ENCODE assay signal across 8 cellular contexts in genomic region chr6:125749112-125749863, GRCh38. TPM values are rescaled to one million over a fixed set of nuclear protein-coding genes. Genes with fewer than 3 reads are reported as not detected.
DNase-seq lines count a peak whose midpoint lies in the region; ATAC-seq and TF ChIP-seq lines count a peak whose summit lies in the region.

Gene HEY2 (plus strand): TSS chr6:125749632. CDS start chr6:125749777, 145 bp downstream.

- peak within 1 kb of the TSS; percentile 74 for H2AFZ ChIP-seq in fibroblast of lung (ENCODE audit: low read length)

- CTCF ChIA-PET in naive thymus-derived CD4-positive, alpha-beta T cell (lab: Charles Lee) = interaction anchor here (1.0 to 1.5 kb wide), 2 partner anchors 31 to 435 kb away, joined by 4 to 5 read pairs; no protein-coding TSS in a partner anchor

- H3K27ac ChIP-seq in HUES64 (ENCODE audit: low read depth, low read length) (no peak within 1 kb of the TSS; the same call in 1 of the 2 replicates), fibroblast of lung (ENCODE audit: insufficient read depth, low read length) (no peak within 1 kb of the TSS)
- H3K27ac ChIP-seq in naive thymus-derived CD4-positive, alpha-beta T cell (ENCODE audit: low read depth, low read length) = peak within 1 kb of the TSS; percentile 45

- H3K36me3 ChIP-seq in HUES64 (ENCODE audit: insufficient read depth, low read length) = peaks cover 1% of the 10 kb centered on the region; the same call in 1 of the 2 replicates
- no peaks in the 10 kb centered on the region for H3K36me3 ChIP-seq in fibroblast of lung (ENCODE audit: control insufficient read depth, insufficient read depth, low read length)
- H3K36me3 ChIP-seq in naive thymus-derived CD4-positive, alpha-beta T cell (ENCODE audit: control insufficient read depth in 2 of 3, insufficient read depth in 3 of 3, low read length in 3 of 3) = no peaks in the 10 kb centered on the region

- H3K4me3 Mint-ChIP-seq in activated T-helper 2 cell treated with anti-CD3 and anti-CD28 coated beads, Interferon-gamma antibody, Interleukin-2, Interleukin-4, amounts not matched to agents 10 μg/mL and 5 μg/mL and 100 μg/mL, durations not matched to agents 14 hours and 24 hours and 36 hours (ENCODE audit: low read depth) = peak within 1 kb of the TSS; percentile 84
- H3K4me3 Mint-ChIP-seq in naive thymus-derived CD4-positive, alpha-beta T cell = peak within 1 kb of the TSS; percentile 86 to 99 (median 93)

- peak; percentile 76 for ATAC-seq in GM21526 (IDR thresholded peaks at IDR 0.05; ENCODE audit: low FRiP score, unreplicated experiment)
- peak; percentile 93 for ATAC-seq in naive thymus-derived CD4-positive, alpha-beta T cell

- H3K4me3 ChIP-seq in HUES64 (ENCODE audit: low read length) (peak within 1 kb of the TSS; percentile 82), fibroblast of lung (replicated peaks in 1 of 4; ENCODE audit: control extremely low read depth in 1 of 4, insufficient read depth in 1 of 4, low read depth in 3 of 4, low read length in 4 of 4) (peak within 1 kb of the TSS; percentile 60 to 70 (median 62))
- peak within 1 kb of the TSS; percentile 72 for H3K4me3 ChIP-seq in naive thymus-derived CD4-positive, alpha-beta T cell (ENCODE audit: low read length)

- H3K9ac ChIP-seq in HUES64 (ENCODE audit: low read depth, low read length) (peak within 1 kb of the TSS; percentile 43), fibroblast of lung (ENCODE audit: insufficient read depth, low read length) (no peak within 1 kb of the TSS)

- H3K4me1 ChIP-seq in HUES64 (ENCODE audit: insufficient read depth, low read length) (peaks cover 63% of the 10 kb centered on the region), fibroblast of lung (ENCODE audit: control insufficient read depth, extremely low read depth, insufficient read depth, low read length) (peaks cover 10% of the 10 kb centered on the region)
- H3K4me1 ChIP-seq in naive thymus-derived CD4-positive, alpha-beta T cell (ENCODE audit: control insufficient read depth in 2 of 2, insufficient read depth in 2 of 2, low read length in 2 of 2) = peaks cover 24 to 34% of the 10 kb centered on the region in 2 donors

- intact Hi-C loops in activated T-helper 2 cell treated with anti-CD3 and anti-CD28 coated beads, Interferon-gamma antibody, Interleukin-2, Interleukin-4, amounts not matched to agents 10 μg/mL and 5 μg/mL and 100 μg/mL, durations not matched to agents 14 hours and 24 hours and 36 hours (cut with micrococcal nuclease) = loop anchor here (5.0 kb wide), 1 partner anchor 597 kb away; the partner anchor contains the start of gene TPD52L1
- intact Hi-C loops in naive thymus-derived CD4-positive, alpha-beta T cell (cut with micrococcal nuclease) = loop anchor here (1.0 to 10.0 kb wide), 10 partner anchors 31 to 1768 kb away; partner anchors contain the start of genes MTCL3 (in 2 of the 2), ECHDC1 (in 1 of the 2), HDDC2 (in 1 of the 2) and HINT3 (in 1 of the 2)

- H3K27me3 Mint-ChIP-seq in activated T-helper 2 cell treated with anti-CD3 and anti-CD28 coated beads, Interferon-gamma antibody, Interleukin-2, Interleukin-4, amounts not matched to agents 10 μg/mL and 5 μg/mL and 100 μg/mL, durations not matched to agents 14 hours and 24 hours and 36 hours (ENCODE audit: low read depth) = peaks cover 79% of the 10 kb centered on the region
- H3K27me3 Mint-ChIP-seq in naive thymus-derived CD4-positive, alpha-beta T cell = peaks cover 19 to 82% (median 55%) of the 10 kb centered on the region in 5 donors

- no peaks in the 10 kb centered on the region for H4K20me1 ChIP-seq in fibroblast of lung (ENCODE audit: control insufficient read depth, extremely low read depth, insufficient read depth, low read length)

- peaks cover 29% of the 10 kb centered on the region for H3K4me1 Mint-ChIP-seq in activated T-helper 2 cell treated with anti-CD3 and anti-CD28 coated beads, Interferon-gamma antibody, Interleukin-2, Interleukin-4, amounts not matched to agents 10 μg/mL and 5 μg/mL and 100 μg/mL, durations not matched to agents 14 hours and 24 hours and 36 hours (ENCODE audit: low read depth)
- H3K4me1 Mint-ChIP-seq in naive thymus-derived CD4-positive, alpha-beta T cell = peaks cover 26 to 50% (median 35%) of the 10 kb centered on the region in 7 donors

- no peaks in the 10 kb centered on the region for H3K36me3 Mint-ChIP-seq in activated T-helper 2 cell treated with anti-CD3 and anti-CD28 coated beads, Interferon-gamma antibody, Interleukin-2, Interleukin-4, amounts not matched to agents 10 μg/mL and 5 μg/mL and 100 μg/mL, durations not matched to agents 14 hours and 24 hours and 36 hours (ENCODE audit: low read depth)
- H3K36me3 Mint-ChIP-seq in naive thymus-derived CD4-positive, alpha-beta T cell = no peaks in the 10 kb centered on the region

- H3K9me3 ChIP-seq in HUES64 (ENCODE audit: insufficient read depth, low read depth, low read length) (no peaks in the 10 kb centered on the region), fibroblast of lung (ENCODE audit: control insufficient read depth, insufficient read depth, low read depth, low read length) (no peaks in the 10 kb centered on the region)
- no peaks in the 10 kb centered on the region for H3K9me3 ChIP-seq in naive thymus-derived CD4-positive, alpha-beta T cell (ENCODE audit: control insufficient read depth in 2 of 3, low read length in 3 of 3)

- no peaks in the 10 kb centered on the region for H3K79me2 ChIP-seq in fibroblast of lung (ENCODE audit: control insufficient read depth, insufficient read depth, low read length)

- WGBS in HUES64 = under 1% methylated on average over 103 of the region's 103 CpGs

- H3K4me2 ChIP-seq in fibroblast of lung (ENCODE audit: extremely low read depth, insufficient read depth, low read length) = peak within 1 kb of the TSS; percentile 81

- H3K9me3 Mint-ChIP-seq in activated T-helper 2 cell treated with anti-CD3 and anti-CD28 coated beads, Interferon-gamma antibody, Interleukin-2, Interleukin-4, amounts not matched to agents 10 μg/mL and 5 μg/mL and 100 μg/mL, durations not matched to agents 14 hours and 24 hours and 36 hours = no peaks in the 10 kb centered on the region
- peaks cover 0 to 2% (median 0%) of the 10 kb centered on the region in 11 donors for H3K9me3 Mint-ChIP-seq in naive thymus-derived CD4-positive, alpha-beta T cell

- H3K27ac Mint-ChIP-seq in activated T-helper 2 cell treated with anti-CD3 and anti-CD28 coated beads, Interferon-gamma antibody, Interleukin-2, Interleukin-4, amounts not matched to agents 10 μg/mL and 5 μg/mL and 100 μg/mL, durations not matched to agents 14 hours and 24 hours and 36 hours = no peak within 1 kb of the TSS
- H3K27ac Mint-ChIP-seq in naive thymus-derived CD4-positive, alpha-beta T cell = peak within 1 kb of the TSS in 8 of 9 donors; percentile 41 to 94 (median 68)

- peak; percentile 98 for DNase-seq in DMS 273 (lab: John Stamatoyannopoulos, UW; ENCODE audit: unreplicated experiment)
- peak; percentile 81 for DNase-seq in activated T-helper 2 cell treated with anti-CD3 and anti-CD28 coated beads, Interferon-gamma antibody, Interleukin-2, Interleukin-4, amounts not matched to agents 10 μg/mL and 5 μg/mL and 100 μg/mL, durations not matched to agents 14 hours and 24 hours and 36 hours (ENCODE audit: low spot score)
- DNase-seq in fibroblast of lung (ENCODE audit: low read depth in 2 of 2) = peak; percentile 78 to 83
- DNase-seq in naive thymus-derived CD4-positive, alpha-beta T cell = peak; percentile 63 to 92 (median 69)
- DNase-seq in stimulated activated CD8-positive, alpha-beta memory T cell treated with anti-CD3 and anti-CD28 coated beads, Interleukin-7, amount 100 ng/mL, for 48 hours (ENCODE audit: extremely low read depth in 1 of 2, low read depth in 1 of 2) = peak; percentile 79 to 81

- POLR2A ChIA-PET in naive thymus-derived CD4-positive, alpha-beta T cell (lab: Charles Lee) = interaction anchor here (2.4 to 3.0 kb wide), 2 partner anchors 41 to 446 kb away, joined by 9 to 17 read pairs; partner anchors contain the start of genes HDDC2 and NCOA7

- TF ChIP-seq CTCF in fibroblast of lung (conservative IDR thresholded peaks at IDR 0.05 in 1 of 2, IDR thresholded peaks at IDR 0.05 in 1 of 2; ENCODE audit: low read depth in 1 of 2, low read length in 2 of 2) = no peak

- H3K27me3 ChIP-seq in HUES64 (ENCODE audit: insufficient read depth, low read length) (peaks cover 74% of the 10 kb centered on the region), fibroblast of lung (ENCODE audit: control insufficient read depth, insufficient read depth, low read length) (peaks cover 48% of the 10 kb centered on the region)
- peaks cover 14 to 19% of the 10 kb centered on the region in 2 donors for H3K27me3 ChIP-seq in naive thymus-derived CD4-positive, alpha-beta T cell (ENCODE audit: control insufficient read depth in 2 of 2, insufficient read depth in 2 of 2, low read length in 2 of 2)

TF ChIP-seq in PFSK-1, 5 proteins besides CTCF, POLR2A, EP300 and RAD21 (continues in another document):
- 0 out of 2 replicates have a peak, but pooled peaks have one; percentile 15 for TF ChIP-seq TAF1 (IDR thresholded peaks at IDR 0.05; ENCODE audit: borderline replicate concordance, insufficient read depth, low read length)

RNA-seq across cellular contexts. Expression of gene HEY2, which starts in this region (rescaled TPM):
- 4.9 TPM for polyA plus RNA-seq in HUES64 (2013, experiment 1 of 2)
- 5.7 TPM for polyA plus RNA-seq in HUES64 (2013, experiment 2 of 2)
- polyA plus RNA-seq in PFSK-1 (2012; ENCODE audit: insufficient read length, low read depth) = 10.6 TPM
- not detected in 2 replicates for total RNA-seq in activated T-helper 2 cell treated with anti-CD3 and anti-CD28 coated beads, Interferon-gamma antibody, Interleukin-2, Interleukin-4, amounts not matched to agents 10 μg/mL and 5 μg/mL and 100 μg/mL, durations not matched to agents 14 hours and 24 hours and 36 hours
- total RNA-seq in fibroblast of lung = not detected in 2 replicates
- not detected in 2 replicates for polyA plus RNA-seq in fibroblast of lung
- polyA plus RNA-seq in fibroblast of lung (2012) = not detected in 2 replicates
- not detected in 2 replicates for polyA minus RNA-seq in fibroblast of lung (ENCODE audit: low replicate concordance)
- total RNA-seq in naive thymus-derived CD4-positive, alpha-beta T cell = under 1 TPM in 3 of 5 experiments, not detected in 2; 0.34 to 0.46 (median 0.46) TPM
- under 1 TPM; 0.14 to 0.44 TPM for polyA plus RNA-seq in naive thymus-derived CD4-positive, alpha-beta T cell

Comparison
In these comparisons a context has a peak if more than half of its experiments do, and no peak if none do; other contexts are left out.
1. Peak in DNase-seq in activated T-helper 2 cell treated with anti-CD3 and anti-CD28 coated beads, Interferon-gamma antibody, Interleukin-2, Interleukin-4, amounts not matched to agents 10 μg/mL and 5 μg/mL and 100 μg/mL, durations not matched to agents 14 hours and 24 hours and 36 hours; RNA of the gene not detected or under 1 TPM.
2. Peak in DNase-seq, H3K4me3 ChIP-seq and H3K4me2 ChIP-seq in fibroblast of lung; RNA of the gene not detected or under 1 TPM.
3. Peak in DNase-seq, ATAC-seq, H3K4me3 ChIP-seq and H3K27ac ChIP-seq in naive thymus-derived CD4-positive, alpha-beta T cell; RNA of the gene not detected or under 1 TPM.